In genomic region chr2:9692392-9693137, GRCh38 we compare ENCODE assay signal across 12 cellular contexts.
DNase-seq lines count a peak whose midpoint lies in the region; ATAC-seq, FAIRE-seq and TF ChIP-seq lines count a peak whose summit lies in the region.
"Had no signal": no experiment of that assay in that cellular context is flagged by ENCODE, and none has a peak within 500 bp of the region (broad histone marks: within the 10 kb centered on the region; RNA-seq: fewer than 3 reads in every experiment).

No MANE protein-coding gene starts in this region.

- intact Hi-C loops in K562 (cut with micrococcal nuclease) (no loop called here), testis (cut with DNase I; ENCODE audit: low total_unique reads) (no loop called here)

- POLR2A ChIA-PET in K562 (lab: Yijun Ruan, JAX) = interaction anchor here (0.6 to 0.8 kb wide), 4 partner anchors 22 to 114 kb away, joined by 3 read pairs; no protein-coding TSS in a partner anchor

- H3K27me3 ChIP-seq in K562 (ENCODE audit: control insufficient read depth in 2 of 2, insufficient read depth in 2 of 2, low read length in 2 of 2) (no peaks in the 10 kb centered on the region), mucosa of stomach (ENCODE audit: control insufficient read depth, insufficient read depth, low read length) (no peaks in the 10 kb centered on the region), testis (no peaks in the 10 kb centered on the region)

- no peak for TF ChIP-seq EP300 in K562 (IDR thresholded peaks at IDR 0.05; ENCODE audit: low read length)

- H3K27ac ChIP-seq in K562 (ENCODE audit: extremely low read depth, low read depth, low read length) (no peak overlapping the region), testis (no peak overlapping the region)

- H3K4me2 ChIP-seq in K562 (ENCODE audit: insufficient read depth, low read length) = no peak overlapping the region; the same call in 1 of the 2 replicates

- in situ Hi-C loops in K562 (cut with MboI) = no loop called here

- peak; percentile 15 for FAIRE-seq in K562 (lab: Jason Lieb, UNC)

- H3K9me3 Mint-ChIP-seq in glutamatergic neuron (ENCODE audit: unreplicated experiment) = peaks cover 5% of the 10 kb centered on the region

- H3K27ac Mint-ChIP-seq in glutamatergic neuron (ENCODE audit: unreplicated experiment) = no peak overlapping the region

- no peaks in the 10 kb centered on the region for H3K79me2 ChIP-seq in K562 (ENCODE audit: control insufficient read depth, insufficient read depth, low read length)

- TF ChIP-seq POLR2A in K562 (conservative IDR thresholded peaks at IDR 0.05) (no peak), testis (IDR thresholded peaks at IDR 0.05) (no peak)

- H3K4me3 Mint-ChIP-seq in glutamatergic neuron (ENCODE audit: unreplicated experiment) = no peak overlapping the region

- H4K20me1 ChIP-seq in K562 (replicated peaks; ENCODE audit: control insufficient read depth, insufficient read depth, low read length) = no peaks in the 10 kb centered on the region

- TF ChIP-seq CTCF in K562 (IDR thresholded peaks at IDR 0.05 in 2 of 3, conservative IDR thresholded peaks at IDR 0.05 in 1 of 3; ENCODE audit: insufficient read depth in 2 of 3, low read depth in 1 of 3, low read length in 3 of 3) (no peak), testis (IDR thresholded peaks at IDR 0.05) (no peak), glutamatergic neuron (IDR thresholded peaks at IDR 0.05; ENCODE audit: partially characterized antibody, unreplicated experiment) (no peak)

- WGBS in K562 (ENCODE audit: insufficient coverage, low coverage, missing lambda C conversion rate) = 46% methylated on average over 21 of the region's 21 CpGs
- 71% methylated on average over 21 of the region's 21 CpGs for WGBS in testis, 2 donors

- H3K36me3 ChIP-seq in K562 (ENCODE audit: control insufficient read depth, insufficient read depth, low read length) = no peaks in the 10 kb centered on the region
- H3K36me3 ChIP-seq in mucosa of stomach (ENCODE audit: control insufficient read depth, insufficient read depth, low read length) = no peaks in the 10 kb centered on the region
- H3K36me3 ChIP-seq in testis (ENCODE audit: low read depth, missing control alignments) = no peaks in the 10 kb centered on the region

- no peaks in the 10 kb centered on the region for H3K36me3 Mint-ChIP-seq in glutamatergic neuron (ENCODE audit: unreplicated experiment)

- peak overlapping the region; percentile 66; the same call in 1 of the 2 replicates for H2AFZ ChIP-seq in K562 (ENCODE audit: low read depth, low read length)

- peak; percentile 13 for ATAC-seq in HG03469 (IDR thresholded peaks at IDR 0.05; ENCODE audit: unreplicated experiment)
- ATAC-seq in K562 = peak; percentile 41; the same call in 2 of the 3 replicates

- H3K9me1 ChIP-seq in K562 (ENCODE audit: control insufficient read depth, insufficient read depth, low read length) = no peaks in the 10 kb centered on the region

- H3K4me1 Mint-ChIP-seq in glutamatergic neuron (ENCODE audit: low read depth, unreplicated experiment) = peaks cover 8% of the 10 kb centered on the region

- no peaks in the 10 kb centered on the region for H3K9me3 ChIP-seq in K562 (replicated peaks; ENCODE audit: control insufficient read depth, insufficient read depth, low read depth, low read length)
- no peaks in the 10 kb centered on the region for H3K9me3 ChIP-seq in mucosa of stomach (ENCODE audit: control insufficient read depth, low read length)
- H3K9me3 ChIP-seq in testis = no peaks in the 10 kb centered on the region

- H3K4me1 ChIP-seq in K562 (replicated peaks in 1 of 2; ENCODE audit: control insufficient read depth in 2 of 2, insufficient read depth in 2 of 2, low read length in 2 of 2) (peaks cover 18 to 26% of the 10 kb centered on the region in 2 experiments; a peak in 4 of 5 replicates), mucosa of stomach (ENCODE audit: control insufficient read depth, insufficient read depth, low read length) (no peaks in the 10 kb centered on the region), testis (peaks cover 4% of the 10 kb centered on the region)

- BruUV-seq in K562 (replicated peaks; lab: Mats Ljungman, UMichigan) = no TSS peak

- CTCF ChIA-PET in K562 (lab: Yijun Ruan, JAX; ENCODE audit: low intra/inter-chr PET ratio) = no interaction called here

- DNase-seq in AG20443 (ENCODE audit: low spot score) (peak; percentile 84), K562 (ENCODE audit: extremely low read depth in 1 of 4, low spot score in 3 of 4) (peak in 1 of 4 experiments; percentile 39), testis (no peak), NAMALWA (ENCODE audit: low spot score) (no peak), glutamatergic neuron (no peak), NCI-H2171 (lab: John Stamatoyannopoulos, UW) (no peak)
- DNase-seq: activated gamma-delta T cell; stimulated activated CD4-positive, alpha-beta T cell treated with anti-CD3 and anti-CD28 coated beads, Interleukin-4, amount 100 ng/mL, for 24 hours; T-helper 9 cell had no signal

- H3K9ac ChIP-seq in K562 (ENCODE audit: insufficient read depth in 1 of 2, low read depth in 2 of 2, low read length in 2 of 2) (peak overlapping the region in 1 of 2 experiments; percentile 75; a peak in 1 of 4 replicates), mucosa of stomach (ENCODE audit: low read length) (peak overlapping the region; percentile 17)

- H3K27me3 Mint-ChIP-seq in glutamatergic neuron (ENCODE audit: unreplicated experiment) = peaks cover 3% of the 10 kb centered on the region

- no peak for TF ChIP-seq RAD21 in K562 (CRISPR knock-in tag; conservative IDR thresholded peaks at IDR 0.05 in 1 of 2, IDR thresholded peaks at IDR 0.05 in 1 of 2)

- H3K4me3 ChIP-seq in K562 (no peak overlapping the region), mucosa of stomach (ENCODE audit: low read length) (no peak overlapping the region), testis (no peak overlapping the region)
- H3K4me3 ChIP-seq: lung had no signal

TF ChIP-seq in K562, 482 proteins besides CTCF, POLR2A, EP300 and RAD21:
- no peak for TF ChIP-seq PTRF (tag; IDR thresholded peaks at IDR 0.05)
- no peak for TF ChIP-seq CTBP1 (IDR thresholded peaks at IDR 0.05; ENCODE audit: borderline replicate concordance)
- TF ChIP-seq ZNF696 (CRISPR knock-in tag; conservative IDR thresholded peaks at IDR 0.05) = no peak
- no peak for TF ChIP-seq PREB (CRISPR knock-in tag; IDR thresholded peaks at IDR 0.05)
- TF ChIP-seq ZNF408 (CRISPR knock-in tag; IDR thresholded peaks at IDR 0.05; ENCODE audit: low read depth) = no peak
- no peak for TF ChIP-seq ZNF785 (CRISPR knock-in tag; IDR thresholded peaks at IDR 0.05)
- no peak for TF ChIP-seq ZBTB7A (IDR thresholded peaks at IDR 0.05; ENCODE audit: borderline replicate concordance, control insufficient read depth, low read depth, low read length)
- no peak for TF ChIP-seq ZNF707 (CRISPR knock-in tag; conservative IDR thresholded peaks at IDR 0.05)
- TF ChIP-seq CCAR2 (IDR thresholded peaks at IDR 0.05; ENCODE audit: low read depth, low read length) = no peak
